Comparison of ENCODE assay signal across 1 cellular context in genomic region chr9:101533334-101534187, GRCh38.
A peak's percentile ranks its signal among the peaks of the same experiment; 100 is the strongest.
TF ChIP-seq lines count a peak whose summit lies in the region.

TSS of gene RNF20 (plus strand) at chr9:101533853. CDS start at chr9:101535424, 1,571 bp downstream.

TF ChIP-seq in GM12878, 131 proteins besides CTCF, POLR2A, EP300 and RAD21 (continued from another document and continues in another):
- TF ChIP-seq PBX3 (IDR thresholded peaks at IDR 0.05; ENCODE audit: insufficient replicate concordance, low read depth, low read length) (peak; percentile 98), RELB (IDR thresholded peaks at IDR 0.05; ENCODE audit: low read depth) (no peak; the same call in 1 of the 2 replicates), SPI1 (IDR thresholded peaks at IDR 0.05; ENCODE audit: borderline replicate concordance, insufficient read depth, low read depth, low read length) (peak; percentile 93), STAT3 (IDR thresholded peaks at IDR 0.05; ENCODE audit: low read depth, low read length) (no peak), RAD51 (IDR thresholded peaks at IDR 0.05) (no peak), PAX8 (IDR thresholded peaks at IDR 0.05) (no peak), RBBP5 (conservative IDR thresholded peaks at IDR 0.05) (no peak), YBX1 (IDR thresholded peaks at IDR 0.05) (no peak), BHLHE40 (IDR thresholded peaks at IDR 0.05; ENCODE audit: borderline replicate concordance in 1 of 2, low read depth in 2 of 2, low read length in 1 of 2) (peak; percentile 80 to 89), ZNF592 (IDR thresholded peaks at IDR 0.05) (no peak), MEF2B (IDR thresholded peaks at IDR 0.05; ENCODE audit: partially characterized antibody, poor library complexity, severe bottlenecking) (no peak), REST (IDR thresholded peaks at IDR 0.05; ENCODE audit: low read depth, low read length) (no peak), TBL1XR1 (IDR thresholded peaks at IDR 0.05; ENCODE audit: low read depth, low read length) (no peak), PAX5 (IDR thresholded peaks at IDR 0.05; ENCODE audit: borderline replicate concordance, low read depth, low read length) (no peak), IKZF1 (conservative IDR thresholded peaks at IDR 0.05) (peak; percentile 61), USF1 (IDR thresholded peaks at IDR 0.05; ENCODE audit: borderline replicate concordance, extremely low read length, insufficient read depth, low read depth, low read length) (no peak), POLR2AphosphoS2 (IDR thresholded peaks at IDR 0.05; ENCODE audit: low read depth, low read length) (no peak), SIX5 (IDR thresholded peaks at IDR 0.05; ENCODE audit: low read depth, low read length, severe bottlenecking) (peak; percentile 72), SUZ12 (IDR thresholded peaks at IDR 0.05; ENCODE audit: unreplicated experiment) (no peak), PML (IDR thresholded peaks at IDR 0.05; ENCODE audit: low read length) (no peak), MYC (IDR thresholded peaks at IDR 0.05; ENCODE audit: insufficient read depth, insufficient read length, insufficient replicate concordance, low read length, severe bottlenecking) (no peak), BACH1 (IDR thresholded peaks at IDR 0.05; ENCODE audit: borderline replicate concordance) (no peak), ATF3 (IDR thresholded peaks at IDR 0.05; ENCODE audit: borderline replicate concordance, extremely low read depth, low read depth, low read length) (no peak), ASH2L (IDR thresholded peaks at IDR 0.05; ENCODE audit: borderline replicate concordance, low read depth) (0 out of 2 replicates have a peak, but pooled peaks have one; percentile 44), ATF7 (IDR thresholded peaks at IDR 0.05; ENCODE audit: low read depth) (peak; percentile 57; the same call in 1 of the 2 replicates), HCFC1 (IDR thresholded peaks at IDR 0.05; ENCODE audit: low read length) (peak; percentile 77), YY1 (IDR thresholded peaks at IDR 0.05; ENCODE audit: low read depth, low read length) (no peak), EZH2 (IDR thresholded peaks at IDR 0.05; ENCODE audit: borderline replicate concordance, control insufficient read depth, low read depth, low read length) (no peak), SIN3A (IDR thresholded peaks at IDR 0.05; ENCODE audit: low read depth, low read length) (0 out of 2 replicates have a peak, but pooled peaks have one; percentile 24), POLR2AphosphoS5 (IDR thresholded peaks at IDR 0.05; ENCODE audit: low read length) (peak; percentile 57; the same call in 1 of the 2 replicates), ZBTB4 (CRISPR knock-in tag; IDR thresholded peaks at IDR 0.05) (no peak), EGR1 (IDR thresholded peaks at IDR 0.05; ENCODE audit: borderline replicate concordance in 1 of 2, low read depth in 2 of 2, low read length in 2 of 2) (no peak), CREB1 (IDR thresholded peaks at IDR 0.05; ENCODE audit: low read depth) (peak; percentile 94), ZBTB11 (CRISPR knock-in tag; IDR thresholded peaks at IDR 0.05) (no peak), NR2C1 (IDR thresholded peaks at IDR 0.05) (peak; percentile 93), ZBED1 (IDR thresholded peaks at IDR 0.05; ENCODE audit: borderline replicate concordance) (no peak), KAT2A (conservative IDR thresholded peaks at IDR 0.05; ENCODE audit: control insufficient read depth, low read depth, low read length) (no peak), NFIC (IDR thresholded peaks at IDR 0.05; ENCODE audit: low read depth, low read length) (no peak), PKNOX1 (IDR thresholded peaks at IDR 0.05) (peak; percentile 99), CHD2 (IDR thresholded peaks at IDR 0.05; ENCODE audit: borderline replicate concordance, low read depth, low read length) (peak; percentile 61; the same call in 1 of the 2 replicates), JUND (IDR thresholded peaks at IDR 0.05; ENCODE audit: low read depth, low read length) (no peak), CBX5 (IDR thresholded peaks at IDR 0.05; ENCODE audit: low read depth) (no peak)
